In genomic region chr1:59763418-59763817, GRCh38 we compare ENCODE assay signal across 35 cellular contexts. TPM values are rescaled to one million over a fixed set of nuclear protein-coding genes. Genes with fewer than 3 reads are reported as not detected.
"Had no signal": no experiment of that assay in that cellular context is flagged by ENCODE, and none has a peak within 500 bp of the region (broad histone marks: within the 10 kb centered on the region; RNA-seq: fewer than 3 reads in every experiment).

No MANE protein-coding gene starts in this region.

- H3K36me3 ChIP-seq: SJCRH30 had no signal

- ATAC-seq: Panc1, Right ventricle myocardium inferior had no signal

- H2AFZ ChIP-seq: PC-9 had no signal

- H3K9me3 ChIP-seq: SJCRH30 had no signal

- H3K4me3 ChIP-seq: PC-9, SJCRH30, SK-N-MC had no signal

- DNase-seq: Karpas-422, KG1, MM.1S, MV-4-11, NCI-H1092, NCI-H1105, NCI-H1417, NCI-H1436, NCI-H146, NCI-H1694, NCI-H187, NCI-H1930, NCI-H2029 treated with DMSO at 0.1 percent for 48 hours, NCI-H2081 treated with DMSO at 0.1 percent for 48 hours, NCI-H2107, NCI-H2171, NCI-H226, NCI-H446 treated with DMSO at 0.1 percent for 48 hours, NCI-H510A, NCI-H524, NCI-H526, NCI-H69, NCI-H748 treated with DMSO at 0.1 percent for 48 hours, NCI-H82, PC-9, SHP77, SIG-M5, SJCRH30 had no signal

- H3K4me2 ChIP-seq: PC-9 had no signal

- H3K27ac ChIP-seq: PC-9, RWPE1, SJCRH30, SK-N-MC had no signal

- H3K27me3 ChIP-seq: SJCRH30 had no signal

RNA-seq across cellular contexts. Expression of gene HOOK1, which starts 51.3 kb away (rescaled TPM):
- total RNA-seq: OCI-LY7, RPMI7951, SK-MEL-5 had no signal
